15 cellular contexts compared by ENCODE assay signal in genomic region chr2:1649871-1650473, GRCh38.
"Had no signal": no experiment of that assay in that cellular context is flagged by ENCODE, and none has a peak within 500 bp of the region (broad histone marks: within the 10 kb centered on the region; RNA-seq: fewer than 3 reads in every experiment).

No MANE protein-coding gene starts in this region.

- H3K9me3 ChIP-seq: upper lobe of left lung had no signal

- H3K4me1 Mint-ChIP-seq: activated CD4-positive, alpha-beta memory T cell treated with anti-CD3 and anti-CD28 coated beads, Interleukin-2, amount 10 ng/mL, durations not matched to agents 7 days and 5 days; activated naive CD4-positive, alpha-beta T cell treated with anti-CD3 and anti-CD28 coated beads, Interleukin-2, amount 10 ng/mL, durations not matched to agents 7 days and 5 days; central memory CD8-positive, alpha-beta T cell had no signal

- H2AFZ ChIP-seq: parathyroid adenoma had no signal

- H3K27ac ChIP-seq: foreskin keratinocyte, parathyroid adenoma, skin epidermis had no signal

- H3K9me3 Mint-ChIP-seq: activated CD4-positive, alpha-beta memory T cell treated with anti-CD3 and anti-CD28 coated beads, Interleukin-2, amount 10 ng/mL, durations not matched to agents 7 days and 5 days; activated T-cell treated with anti-CD3 and anti-CD28 coated beads, Interleukin-2, amount 50 U/mL, for 24 hours; T-helper 1 cell treated with Interleukin-12 subunit alpha and Interleukin-12 subunit beta and Interleukin-4 antibody, amounts not matched to agents 30 μg/mL and 1 μg/mL, for 36 hours had no signal

- H3K79me2 ChIP-seq: parathyroid adenoma had no signal

- H3K4me3 Mint-ChIP-seq: activated CD4-positive, alpha-beta memory T cell treated with anti-CD3 and anti-CD28 coated beads, Interleukin-2, amount 10 ng/mL, durations not matched to agents 7 days and 5 days; activated naive CD4-positive, alpha-beta T cell treated with anti-CD3 and anti-CD28 coated beads, Interleukin-2, amount 10 ng/mL, durations not matched to agents 7 days and 5 days; activated T-cell treated with anti-CD3 and anti-CD28 coated beads, Interleukin-2, amount 50 U/mL, for 24 hours; central memory CD8-positive, alpha-beta T cell; T-helper 1 cell treated with Interleukin-12 subunit alpha and Interleukin-12 subunit beta and Interleukin-4 antibody, amounts not matched to agents 30 μg/mL and 1 μg/mL, for 36 hours had no signal

- ATAC-seq: foreskin keratinocyte had no signal

- H3K9ac ChIP-seq: parathyroid adenoma had no signal

- DNase-seq: activated CD4-positive, alpha-beta memory T cell treated with anti-CD3 and anti-CD28 coated beads, Interleukin-2, amount 10 ng/mL, durations not matched to agents 7 days and 5 days; activated CD4-positive, alpha-beta T cell treated with anti-CD3 and anti-CD28 coated beads for 4 hours; activated naive CD4-positive, alpha-beta T cell treated with anti-CD3 and anti-CD28 coated beads, Interleukin-2, amount 10 ng/mL, durations not matched to agents 7 days and 5 days; activated T-cell treated with anti-CD3 and anti-CD28 coated beads, Interleukin-2, amount 50 U/mL, for 24 hours; effector CD8-positive, alpha-beta T cell; foreskin keratinocyte; glutamatergic neuron; hypothalamus; stimulated activated CD4-positive, alpha-beta T cell treated with anti-CD3 and anti-CD28 coated beads, Interleukin-4, amount 100 ng/mL, for 24 hours; stimulated activated naive CD4-positive, alpha-beta T cell had no signal

- H3K27me3 Mint-ChIP-seq: activated CD4-positive, alpha-beta memory T cell treated with anti-CD3 and anti-CD28 coated beads, Interleukin-2, amount 10 ng/mL, durations not matched to agents 7 days and 5 days; activated naive CD4-positive, alpha-beta T cell treated with anti-CD3 and anti-CD28 coated beads, Interleukin-2, amount 10 ng/mL, durations not matched to agents 7 days and 5 days; activated T-cell treated with anti-CD3 and anti-CD28 coated beads, Interleukin-2, amount 50 U/mL, for 24 hours; central memory CD8-positive, alpha-beta T cell had no signal

- H3K27me3 ChIP-seq: foreskin keratinocyte, upper lobe of left lung had no signal

- H3K27ac Mint-ChIP-seq: activated CD4-positive, alpha-beta memory T cell treated with anti-CD3 and anti-CD28 coated beads, Interleukin-2, amount 10 ng/mL, durations not matched to agents 7 days and 5 days; activated naive CD4-positive, alpha-beta T cell treated with anti-CD3 and anti-CD28 coated beads, Interleukin-2, amount 10 ng/mL, durations not matched to agents 7 days and 5 days; activated T-cell treated with anti-CD3 and anti-CD28 coated beads, Interleukin-2, amount 50 U/mL, for 24 hours; T-helper 1 cell treated with Interleukin-12 subunit alpha and Interleukin-12 subunit beta and Interleukin-4 antibody, amounts not matched to agents 30 μg/mL and 1 μg/mL, for 36 hours had no signal

- H3K4me3 ChIP-seq: skin epidermis, upper lobe of left lung had no signal

- H3K36me3 Mint-ChIP-seq: activated naive CD4-positive, alpha-beta T cell treated with anti-CD3 and anti-CD28 coated beads, Interleukin-2, amount 10 ng/mL, durations not matched to agents 7 days and 5 days had no signal

- H3K4me1 ChIP-seq: parathyroid adenoma had no signal
